ENCODE assay signal across 8 cellular contexts in genomic region chr2:177263451-177264208, GRCh38. TPM values are rescaled to one million over a fixed set of nuclear protein-coding genes. Genes with fewer than 3 reads are reported as not detected.
DNase-seq lines count a peak whose midpoint lies in the region; ATAC-seq and TF ChIP-seq lines count a peak whose summit lies in the region.

No MANE protein-coding gene starts in this region.

- no peaks in the 10 kb centered on the region for H3K9me3 Mint-ChIP-seq in activated T-cell treated with anti-CD3 and anti-CD28 coated beads, Interleukin-2, amount 50 U/mL, for 4 hours

- H3K4me1 Mint-ChIP-seq in activated T-cell treated with anti-CD3 and anti-CD28 coated beads, Interleukin-2, amount 50 U/mL, for 4 hours (ENCODE audit: low read depth) = peaks cover 55% of the 10 kb centered on the region

- H3K79me2 ChIP-seq in PC-3 (ENCODE audit: low read length) = peaks cover 63% of the 10 kb centered on the region

- CTCF ChIA-PET in PC-3 (lab: Charles Lee) = interaction anchor here (1.4 to 1.6 kb wide), 3 partner anchors 32 to 153 kb away, joined by 3 to 16 read pairs (median 6); no protein-coding TSS in a partner anchor

- peak; percentile 84 for TF ChIP-seq CTCF in PC-3 (conservative IDR thresholded peaks at IDR 0.05; ENCODE audit: low read depth, low read length)

- in situ Hi-C loops in KBM-7 (cut with MboI; ENCODE audit: low pct_unique_long_range_greater_than_20kb, low sequenced_read_pairs) = no loop called here

- no TSS peak for BruUV-seq in PC-3 (replicated peaks; lab: Mats Ljungman, UMichigan)

- no peaks in the 10 kb centered on the region for H3K27me3 Mint-ChIP-seq in activated T-cell treated with anti-CD3 and anti-CD28 coated beads, Interleukin-2, amount 50 U/mL, for 4 hours (ENCODE audit: low read depth)

- ATAC-seq in GM21717 (IDR thresholded peaks at IDR 0.05; ENCODE audit: unreplicated experiment) (peak; percentile 52), PC-3 (peak; percentile 58), esophagus mucosa (peak; percentile 87)
- ATAC-seq in activated T-cell treated with anti-CD3 and anti-CD28 coated beads, Interleukin-2, amount 50 U/mL, for 4 hours = peak; percentile 66 to 69

- H3K27me3 ChIP-seq in PC-3 (ENCODE audit: low read length) = no peaks in the 10 kb centered on the region
- H3K27me3 ChIP-seq in muscle layer of duodenum (ENCODE audit: low read depth, low read length) = no peaks in the 10 kb centered on the region

- no peaks in the 10 kb centered on the region for H3K9me2 ChIP-seq in PC-3 (replicated peaks; ENCODE audit: low read length)

- H4K20me1 ChIP-seq in PC-3 (ENCODE audit: low read length) = peaks cover 41% of the 10 kb centered on the region

- peaks cover 10% of the 10 kb centered on the region for H3K36me3 Mint-ChIP-seq in activated T-cell treated with anti-CD3 and anti-CD28 coated beads, Interleukin-2, amount 50 U/mL, for 4 hours (ENCODE audit: insufficient read depth)

- H3K9me3 ChIP-seq in PC-3 (ENCODE audit: low read length) (no peaks in the 10 kb centered on the region), muscle layer of duodenum (ENCODE audit: control insufficient read depth in 1 of 2, low read length in 2 of 2) (no peaks in the 10 kb centered on the region)

- H3K27ac ChIP-seq in PC-3 (ENCODE audit: low read length) (peak overlapping the region; percentile 95), muscle layer of duodenum (ENCODE audit: low read length) (peak overlapping the region; percentile 99)

- H3K9ac ChIP-seq in PC-3 (ENCODE audit: low read length) = peak overlapping the region; percentile 99

- H3K36me3 ChIP-seq in PC-3 (ENCODE audit: low read depth, low read length) (no peaks in the 10 kb centered on the region), muscle layer of duodenum (ENCODE audit: control insufficient read depth in 1 of 2, insufficient read depth in 2 of 2, low read length in 2 of 2) (peaks cover 0 to 32% of the 10 kb centered on the region in 2 donors)

- H3K4me3 Mint-ChIP-seq in activated T-cell treated with anti-CD3 and anti-CD28 coated beads, Interleukin-2, amount 50 U/mL, for 4 hours = peak overlapping the region; percentile 88

- intact Hi-C loops in PC-3 (cut with micrococcal nuclease) = loop anchor here (1.0 to 5.0 kb wide), 6 partner anchors 21 to 129 kb away; partner anchors contain the start of genes AGPS and HNRNPA3

- DNase-seq in DMS79 treated with DMSO at 0.1 percent for 48 hours (lab: John Stamatoyannopoulos, UW) = peak; percentile 94
- peak; percentile 96 for DNase-seq in KBM-7
- DNase-seq in PC-3 = peak; percentile 98
- DNase-seq in activated T-cell treated with anti-CD3 and anti-CD28 coated beads, Interleukin-2, amount 50 U/mL, for 4 hours = peak; percentile 89
- DNase-seq in stimulated activated CD8-positive, alpha-beta memory T cell treated with anti-CD3 and anti-CD28 coated beads, Interleukin-7, amount 100 ng/mL, for 24 hours (ENCODE audit: low read depth) = peak; percentile 86

- H3K4me1 ChIP-seq in PC-3 (ENCODE audit: insufficient read depth, low read length) = peaks cover 28% of the 10 kb centered on the region
- H3K4me1 ChIP-seq in muscle layer of duodenum (ENCODE audit: control insufficient read depth in 1 of 2, insufficient read depth in 2 of 2, low read length in 2 of 2) = peaks cover 10 to 26% of the 10 kb centered on the region in 2 donors

- POLR2A ChIA-PET in PC-3 (lab: Charles Lee; ENCODE audit: unreplicated experiment) = interaction anchor here (0.6 to 1.1 kb wide), 5 partner anchors 24 to 1102 kb away, joined by 5 to 9 read pairs (median 6); no protein-coding TSS in a partner anchor

- no peaks in the 10 kb centered on the region for H3F3A ChIP-seq in PC-3 (ENCODE audit: low read length, unreplicated experiment)

- H3K4me2 ChIP-seq in PC-3 (ENCODE audit: low read length) = peak overlapping the region; percentile 87

- H3K4me3 ChIP-seq in PC-3 (ENCODE audit: low read length) (peak overlapping the region; percentile 81), muscle layer of duodenum (ENCODE audit: low read depth in 1 of 2, low read length in 2 of 2) (peak overlapping the region; percentile 82 to 99)

- peak overlapping the region; percentile 88 for H2AFZ ChIP-seq in PC-3 (ENCODE audit: low read length)

RNA-seq across cellular contexts. Expression of gene NFE2L2, which starts 0.9 kb away (rescaled TPM):
- 17.3 and 24.2 TPM in 2 replicates for total RNA-seq in PC-3 (2014; rRNA removed)
- total RNA-seq in activated T-cell treated with anti-CD3 and anti-CD28 coated beads, Interleukin-2, amount 50 U/mL, for 4 hours = 10 to 100 TPM; 58.5 to 62.4 (median 60.5) TPM
- total RNA-seq in esophagus mucosa = 179 TPM

RNA-seq across cellular contexts. Expression of gene HNRNPA3, which starts 51.0 kb away (rescaled TPM):
- total RNA-seq in PC-3 (2014; rRNA removed) = 50.3 and 90.2 TPM in 2 replicates
- 100 to 1,000 TPM; 292 to 332 (median 316) TPM for total RNA-seq in activated T-cell treated with anti-CD3 and anti-CD28 coated beads, Interleukin-2, amount 50 U/mL, for 4 hours
- 142 TPM for total RNA-seq in esophagus mucosa

Comparison
In these comparisons a context has a peak if more than half of its experiments do, and no peak if none do; other contexts are left out.
1. Peak in every context shown above with its lines: DNase-seq, ATAC-seq, H3K4me3 ChIP-seq and H3K27ac ChIP-seq.